ENCODE assay signal across 34 cellular contexts in genomic region chr6:54085047-54085446, GRCh38. TPM values are rescaled to one million over a fixed set of nuclear protein-coding genes. Genes with fewer than 3 reads are reported as not detected.
DNase-seq lines count a peak whose midpoint lies in the region; ATAC-seq and TF ChIP-seq lines count a peak whose summit lies in the region.
"Had no signal": no experiment of that assay in that cellular context is flagged by ENCODE, and none has a peak within 500 bp of the region (broad histone marks: within the 10 kb centered on the region; RNA-seq: fewer than 3 reads in every experiment).

No MANE protein-coding gene starts in this region.

- no peaks in the 10 kb centered on the region for H3K27me3 Mint-ChIP-seq in brain
- H3K27me3 Mint-ChIP-seq in T-helper 2 cell treated with Interferon-gamma antibody and Interleukin-4, amounts not matched to agents 5 μg/mL and 100 μg/mL, for 36 hours (ENCODE audit: low read depth), result no peaks in the 10 kb centered on the region
- H3K27me3 Mint-ChIP-seq: CD4-positive, alpha-beta T cell had no signal

- no peaks in the 10 kb centered on the region for H3K9me3 Mint-ChIP-seq in brain
- H3K9me3 Mint-ChIP-seq in T-helper 2 cell treated with Interferon-gamma antibody and Interleukin-4, amounts not matched to agents 5 μg/mL and 100 μg/mL, for 36 hours, result no peaks in the 10 kb centered on the region
- H3K9me3 Mint-ChIP-seq: activated naive CD8-positive, alpha-beta T cell treated with anti-CD3 and anti-CD28 coated beads, Interleukin-2, amount 50 U/mL, for 24 hours; CD4-positive, alpha-beta T cell had no signal

- no peaks in the 10 kb centered on the region for H3K36me3 Mint-ChIP-seq in brain
- H3K36me3 Mint-ChIP-seq in T-helper 2 cell treated with Interferon-gamma antibody and Interleukin-4, amounts not matched to agents 5 μg/mL and 100 μg/mL, for 36 hours (ENCODE audit: low read depth), result no peaks in the 10 kb centered on the region
- H3K36me3 Mint-ChIP-seq: naive thymus-derived CD4-positive, alpha-beta T cell had no signal

- H2AFZ ChIP-seq in GM23248, result 0 out of 2 replicates have a peak overlapping the region, but pooled peaks have one; percentile 18

- peaks cover 26% of the 10 kb centered on the region for H3K4me1 ChIP-seq in GM23248 (ENCODE audit: insufficient read depth)
- H3K4me1 ChIP-seq in right atrium auricular region, result peaks cover 0 to 35% of the 10 kb centered on the region in 2 donors
- H3K4me1 ChIP-seq: A549, spleen, tibial artery had no signal

- no peak overlapping the region for H3K4me3 ChIP-seq in GM23248
- H3K4me3 ChIP-seq in right atrium auricular region, result no peak overlapping the region
- H3K4me3 ChIP-seq: A549, spleen, tibial artery had no signal

- no peaks in the 10 kb centered on the region for H3K9me2 ChIP-seq in GM23248 (ENCODE audit: insufficient read depth)

- H3K9me3 ChIP-seq in GM23248 (ENCODE audit: low read depth) (no peaks in the 10 kb centered on the region), right atrium auricular region (no peaks in the 10 kb centered on the region)
- H3K9me3 ChIP-seq: A549, SK-N-SH, spleen, tibial artery had no signal

- intact Hi-C loops in sciatic nerve (cut with DNase I), result no loop called here

- H3K4me2 ChIP-seq in GM23248 (ENCODE audit: unreplicated experiment), result no peak overlapping the region
- H3K4me2 ChIP-seq: A549, SK-N-SH had no signal

- H3K79me2 ChIP-seq in GM23248 (ENCODE audit: insufficient read depth), result no peaks in the 10 kb centered on the region

- H3K27ac ChIP-seq in GM23248 (peak overlapping the region; percentile 73), right atrium auricular region (peak overlapping the region; percentile 57 to 81)
- H3K27ac ChIP-seq: A549, spleen, tibial artery had no signal

- H3K27me3 ChIP-seq in GM23248 (replicated peaks; ENCODE audit: insufficient read depth) (no peaks in the 10 kb centered on the region), right atrium auricular region (no peaks in the 10 kb centered on the region)
- H3K27me3 ChIP-seq: brain microvascular endothelial cell, spleen, tibial artery had no signal

- DNase-seq in GM23248, result no peak
- no peak for DNase-seq in right atrium auricular region (ENCODE audit: low spot score)
- DNase-seq in sciatic nerve (ENCODE audit: low spot score), result no peak
- DNase-seq in NCI-H2107 (lab: John Stamatoyannopoulos, UW), result no peak
- no peak for DNase-seq in T-helper 2 cell treated with Interferon-gamma antibody and Interleukin-4, amounts not matched to agents 5 μg/mL and 100 μg/mL, for 36 hours (ENCODE audit: low spot score)
- no peak for DNase-seq in HPDE6-E6E7 (ENCODE audit: extremely low spot score)
- DNase-seq: activated CD4-positive, alpha-beta T cell treated with anti-CD3 and anti-CD28 coated beads, Interleukin-2, amount 50 U/mL, for 1 hour; activated CD4-positive, CD25-positive, alpha-beta regulatory T cell; activated gamma-delta T cell treated with Interleukin-2 at 50 U/mL for 16 hours; activated naive CD8-positive, alpha-beta T cell treated with anti-CD3 and anti-CD28 coated beads, Interleukin-2, amount 50 U/mL, for 24 hours; activated T-cell treated with anti-CD3 and anti-CD28 coated beads, Interleukin-2, amount 50 U/mL, for 1 hour; AML-193; CD4-positive, alpha-beta T cell; effector CD4-positive, alpha-beta T cell; glutamatergic neuron; islet precursor cell; KBM-7; midbrain; naive thymus-derived CD4-positive, alpha-beta T cell; NCI-H1105; NCI-H187 treated with DMSO at 0.1 percent for 48 hours; NCI-H524; OCI-M1; SK-N-SH; spleen; stimulated activated CD4-positive, alpha-beta T cell treated with anti-CD3 and anti-CD28 coated beads, Interleukin-2, amount 100 ng/mL, for 24 hours; stimulated activated naive CD8-positive, alpha-beta T cell treated with anti-CD3 and anti-CD28 coated beads, Interleukin-15, Interleukin-2, amounts not matched to agents 100 U/mL and 50 U/mL, for 24 hours; tibial artery had no signal

- in situ Hi-C loops in GM23248 (cut with MboI), result no loop called here

- H3F3A ChIP-seq in GM23248 (ENCODE audit: insufficient read depth), result peaks cover 9% of the 10 kb centered on the region

- 32 to 39% methylated on average over 2 of the region's 2 CpGs for WGBS in GM23248 (ENCODE audit: low coverage in 1 of 2, low lambda C conversion rate in 2 of 2, missing lambda C conversion rate in 2 of 2), 2 experiments

- H3K36me3 ChIP-seq in GM23248 (ENCODE audit: low read depth) (no peaks in the 10 kb centered on the region), right atrium auricular region (no peaks in the 10 kb centered on the region)
- H3K36me3 ChIP-seq: brain microvascular endothelial cell, spleen, tibial artery had no signal

- H3K9ac ChIP-seq in GM23248, result no peak overlapping the region
- H3K9ac ChIP-seq: SK-N-SH had no signal

- peak; percentile 43 for ATAC-seq in sciatic nerve
- ATAC-seq in HG03135 (IDR thresholded peaks at IDR 0.05; ENCODE audit: unreplicated experiment), result no peak
- ATAC-seq: A549; activated naive CD8-positive, alpha-beta T cell treated with anti-CD3 and anti-CD28 coated beads, Interleukin-2, amount 50 U/mL, for 24 hours; naive thymus-derived CD4-positive, alpha-beta T cell; stimulated activated naive CD8-positive, alpha-beta T cell treated with anti-CD3 and anti-CD28 coated beads, Interleukin-15, Interleukin-2, amounts not matched to agents 100 U/mL and 50 U/mL, for 24 hours had no signal

- TF ChIP-seq CTCF in brain (conservative IDR thresholded peaks at IDR 0.05) (no peak), right atrium auricular region (IDR thresholded peaks at IDR 0.05) (no peak)

- peak overlapping the region in 1 of 5 experiments; percentile 37 for H3K4me3 Mint-ChIP-seq in brain
- H3K4me3 Mint-ChIP-seq in T-helper 2 cell treated with Interferon-gamma antibody and Interleukin-4, amounts not matched to agents 5 μg/mL and 100 μg/mL, for 36 hours, result no peak overlapping the region
- H3K4me3 Mint-ChIP-seq: activated naive CD8-positive, alpha-beta T cell treated with anti-CD3 and anti-CD28 coated beads, Interleukin-2, amount 50 U/mL, for 24 hours; CD4-positive, alpha-beta T cell; naive thymus-derived CD4-positive, alpha-beta T cell had no signal

- peak overlapping the region in 4 of 5 experiments; percentile 13 to 86 (median 69) for H3K27ac Mint-ChIP-seq in brain
- no peak overlapping the region for H3K27ac Mint-ChIP-seq in T-helper 2 cell treated with Interferon-gamma antibody and Interleukin-4, amounts not matched to agents 5 μg/mL and 100 μg/mL, for 36 hours
- H3K27ac Mint-ChIP-seq: activated naive CD8-positive, alpha-beta T cell treated with anti-CD3 and anti-CD28 coated beads, Interleukin-2, amount 50 U/mL, for 24 hours; CD4-positive, alpha-beta T cell; naive thymus-derived CD4-positive, alpha-beta T cell had no signal

- H4K20me1 ChIP-seq in GM23248 (ENCODE audit: insufficient read depth), result no peaks in the 10 kb centered on the region

- peaks cover 52% of the 10 kb centered on the region for H3K4me1 Mint-ChIP-seq in brain
- H3K4me1 Mint-ChIP-seq in T-helper 2 cell treated with Interferon-gamma antibody and Interleukin-4, amounts not matched to agents 5 μg/mL and 100 μg/mL, for 36 hours (ENCODE audit: low read depth), result no peaks in the 10 kb centered on the region
- H3K4me1 Mint-ChIP-seq: activated naive CD8-positive, alpha-beta T cell treated with anti-CD3 and anti-CD28 coated beads, Interleukin-2, amount 50 U/mL, for 24 hours; naive thymus-derived CD4-positive, alpha-beta T cell had no signal

RNA-seq across cellular contexts. Expression of gene MLIP, which starts 26.2 kb away (rescaled TPM):
- not detected in 2 replicates for total RNA-seq in GM23248 (2014; rRNA removed; shearing (Covaris generic))
- polyA plus RNA-seq in GM23248 (2016; fragmentation: Nextera tagmentation; extraction: Ambion mirVana) (not detected in 2 replicates), brain (ENCODE audit: insufficient read depth, low read depth, low replicate concordance) (1.6 TPM)
- total RNA-seq in right atrium auricular region (100 to 1,000 TPM; 170 to 262 TPM), sciatic nerve (396 TPM)
- total RNA-seq: CD4-positive, alpha-beta T cell; M059J; naive thymus-derived CD4-positive, alpha-beta T cell; T-helper 1 cell treated with Interleukin-12 subunit alpha and Interleukin-12 subunit beta and Interleukin-4 antibody, amounts not matched to agents 30 ng/mL and 1 ng/mL, for 36 hours had no signal
- polyA plus RNA-seq: naive thymus-derived CD4-positive, alpha-beta T cell; SK-N-SH had no signal

Comparison
In these comparisons a context has a peak if more than half of its experiments do, and no peak if none do; other contexts are left out.
1. RNA of gene MLIP, which starts 26.2 kb away (total RNA-seq): 396 TPM in sciatic nerve (single experiment) and 170 to 262 TPM in right atrium auricular region; not detected in GM23248; every median in the first group is over 100 times any median in the second.